13 cellular contexts compared by ENCODE assay signal in the genomic region with DNA sequence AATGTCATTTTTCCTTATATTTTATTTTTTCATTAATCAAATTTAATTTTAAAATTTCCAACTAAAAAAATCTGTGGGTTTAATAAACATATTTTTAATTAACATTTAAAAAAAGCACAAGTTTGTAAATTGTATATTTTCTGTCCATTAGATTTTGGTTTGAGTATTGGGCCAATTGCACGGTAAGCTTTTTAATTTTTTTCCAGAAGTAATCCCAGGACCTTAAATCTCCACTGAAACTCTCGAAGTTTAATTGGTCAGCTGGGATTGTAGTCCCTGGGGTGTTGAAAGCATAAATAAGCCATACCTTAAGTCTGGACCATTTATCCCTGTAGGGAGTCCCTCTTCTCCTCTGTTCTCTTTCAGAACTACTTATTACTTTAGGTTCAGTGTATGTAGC. TPM values are rescaled to one million over a fixed set of nuclear protein-coding genes. Genes with fewer than 3 reads are reported as not detected.
"Had no signal": no experiment of that assay in that cellular context is flagged by ENCODE, and none has a peak within 500 bp of the region (broad histone marks: within the 10 kb centered on the region; RNA-seq: fewer than 3 reads in every experiment).

A gene (plus strand): TSS at position 301 of the 400 bp plus-strand sequence. CDS start 13,574 bp downstream, outside the sequence.

RNA-seq across cellular contexts. Expression of the gene that starts here (rescaled TPM):
- total RNA-seq: activated CD4-positive, alpha-beta memory T cell treated with anti-CD3 and anti-CD28 coated beads, Interleukin-2, amount 10 ng/mL, durations not matched to agents 7 days and 5 days; activated CD4-positive, alpha-beta T cell treated with anti-CD3 and anti-CD28 coated beads for 36 hours; activated CD4-positive, alpha-beta T cell treated with anti-CD3 and anti-CD28 coated beads, Interleukin-2, amount 10 ng/mL, durations not matched to agents 7 days and 5 days; activated CD8-positive, alpha-beta memory T cell treated with anti-CD3 and anti-CD28 coated beads, Interleukin-2, amount 10 ng/mL, durations not matched to agents 7 days and 5 days; activated CD8-positive, alpha-beta T cell treated with anti-CD3 and anti-CD28 coated beads, Interleukin-2, amount 10 ng/mL, durations not matched to agents 7 days and 5 days; activated naive CD8-positive, alpha-beta T cell treated with anti-CD3 and anti-CD28 coated beads, Interleukin-2, amount 10 ng/mL, durations not matched to agents 7 days and 5 days; activated T-helper 2 cell treated with anti-CD3 and anti-CD28 coated beads, Interferon-gamma antibody, Interleukin-2, Interleukin-4, amounts not matched to agents 10 μg/mL and 5 μg/mL and 100 μg/mL, durations not matched to agents 14 hours and 24 hours and 36 hours; ascending aorta; bronchial epithelial cell; cardiac muscle cell; chondrocyte; WTC11 had no signal
- polyA plus RNA-seq: adipose tissue, cardiac muscle cell had no signal
